In genomic region chr3:27542469-27542868, GRCh38 we compare ENCODE assay signal across 20 cellular contexts.
"Had no signal": no experiment of that assay in that cellular context is flagged by ENCODE, and none has a peak within 500 bp of the region (broad histone marks: within the 10 kb centered on the region; RNA-seq: fewer than 3 reads in every experiment).

No MANE protein-coding gene starts in this region.

- H3K4me1 ChIP-seq: sigmoid colon had no signal

- H3K4me1 Mint-ChIP-seq: naive B cell had no signal

- H3K4me3 ChIP-seq: coronary artery, sigmoid colon, SK-N-MC, testis, upper lobe of right lung had no signal

- DNase-seq: activated CD4-positive, alpha-beta T cell treated with anti-CD3 and anti-CD28 coated beads for 48 hours; activated CD8-positive, alpha-beta memory T cell treated with anti-CD3 and anti-CD28 coated beads for 24 hours; activated naive CD4-positive, alpha-beta T cell treated with Interleukin-2 at 50 U/mL for 16 hours; activated naive CD8-positive, alpha-beta T cell treated with anti-CD3 and anti-CD28 coated beads, Interleukin-2, amount 50 U/mL, for 24 hours; caudate nucleus; effector CD8-positive, alpha-beta T cell; head of caudate nucleus; naive B cell; sigmoid colon; stimulated activated CD4-positive, alpha-beta T cell treated with anti-CD3 and anti-CD28 coated beads, Interleukin-2, amount 100 ng/mL, for 48 hours; testis; upper lobe of right lung had no signal

- H3K9me3 ChIP-seq: sigmoid colon, testis, upper lobe of right lung had no signal

- H3K36me3 ChIP-seq: sigmoid colon, upper lobe of right lung had no signal

- FAIRE-seq: islet of Langerhans had no signal

- H3K27me3 ChIP-seq: sigmoid colon, testis, upper lobe of right lung had no signal

- H3K27me3 Mint-ChIP-seq: progenitor cell of endocrine pancreas; stimulated activated naive CD8-positive, alpha-beta T cell treated with anti-CD3 and anti-CD28 coated beads, Interleukin-15, Interleukin-2, amounts not matched to agents 100 ng/mL and 50 ng/mL, for 24 hours had no signal

- H3K9me3 Mint-ChIP-seq: activated naive CD8-positive, alpha-beta T cell treated with anti-CD3 and anti-CD28 coated beads, Interleukin-2, amount 50 U/mL, for 24 hours; mesothelial cell of epicardium; naive B cell; stimulated activated naive CD8-positive, alpha-beta T cell treated with anti-CD3 and anti-CD28 coated beads, Interleukin-15, Interleukin-2, amounts not matched to agents 100 ng/mL and 50 ng/mL, for 24 hours; WTC11 had no signal

- H3K27ac Mint-ChIP-seq: activated naive CD8-positive, alpha-beta T cell treated with anti-CD3 and anti-CD28 coated beads, Interleukin-2, amount 50 U/mL, for 24 hours; mesothelial cell of epicardium; naive B cell; progenitor cell of endocrine pancreas; stimulated activated naive CD8-positive, alpha-beta T cell treated with anti-CD3 and anti-CD28 coated beads, Interleukin-15, Interleukin-2, amounts not matched to agents 100 ng/mL and 50 ng/mL, for 24 hours; WTC11 had no signal

- H3K27ac ChIP-seq: coronary artery, epithelial cell of prostate, sigmoid colon, SK-N-MC, testis, upper lobe of right lung had no signal

- ATAC-seq: activated naive CD8-positive, alpha-beta T cell treated with anti-CD3 and anti-CD28 coated beads, Interleukin-2, amount 50 U/mL, for 24 hours; upper lobe of right lung; WTC11 had no signal

- H3K4me3 Mint-ChIP-seq: activated naive CD8-positive, alpha-beta T cell treated with anti-CD3 and anti-CD28 coated beads, Interleukin-2, amount 50 U/mL, for 24 hours; mesothelial cell of epicardium; naive B cell; stimulated activated naive CD8-positive, alpha-beta T cell treated with anti-CD3 and anti-CD28 coated beads, Interleukin-15, Interleukin-2, amounts not matched to agents 100 ng/mL and 50 ng/mL, for 24 hours; WTC11 had no signal

- H3K36me3 Mint-ChIP-seq: mesothelial cell of epicardium, naive B cell, WTC11 had no signal
